Comparison of ENCODE assay signal across 1 cellular context in genomic region chr9:91047993-91048607, GRCh38.
TF ChIP-seq lines count a peak whose summit lies in the region.

No MANE protein-coding gene starts in this region.

TF ChIP-seq in WTC11, 78 proteins besides CTCF, POLR2A, EP300 and RAD21 (continued from another document):
- TF ChIP-seq AFF4 (CRISPR knock-in tag; IDR thresholded peaks at IDR 0.05; ENCODE audit: borderline replicate concordance) (no peak), ZNF512 (CRISPR knock-in tag; IDR thresholded peaks at IDR 0.05; ENCODE audit: borderline replicate concordance) (no peak), NR1H2 (CRISPR knock-in tag; IDR thresholded peaks at IDR 0.05) (no peak), SP1 (CRISPR knock-in tag; conservative IDR thresholded peaks at IDR 0.05) (no peak), FOXK1 (CRISPR knock-in tag; IDR thresholded peaks at IDR 0.05) (no peak)
